Comparison of ENCODE assay signal across 1 cellular context in the genomic region with DNA sequence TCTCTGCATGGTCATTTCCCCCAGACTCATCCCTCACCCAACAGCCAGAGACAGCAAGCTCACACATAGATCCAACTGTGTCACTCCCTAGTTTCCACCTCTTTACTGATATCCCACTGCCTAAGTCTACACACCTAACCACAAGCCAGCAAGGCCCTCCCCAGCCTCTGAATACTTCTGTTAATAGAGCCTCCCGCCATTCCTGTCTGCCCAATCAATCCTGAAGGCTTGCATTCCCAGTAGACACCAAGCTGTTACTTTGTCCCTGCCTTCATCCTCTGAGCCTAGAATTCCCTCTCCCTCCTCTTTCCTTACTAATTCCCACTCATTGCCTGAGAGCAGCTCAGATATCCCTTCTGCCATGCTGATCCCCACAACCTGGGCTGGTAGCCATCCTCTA.
TF ChIP-seq lines count a peak whose summit lies in the region.

No MANE protein-coding gene starts in this region.

TF ChIP-seq in GM23338, 12 proteins besides CTCF, POLR2A, EP300 and RAD21 (continued from another document):
- TF ChIP-seq, protein P1, sequence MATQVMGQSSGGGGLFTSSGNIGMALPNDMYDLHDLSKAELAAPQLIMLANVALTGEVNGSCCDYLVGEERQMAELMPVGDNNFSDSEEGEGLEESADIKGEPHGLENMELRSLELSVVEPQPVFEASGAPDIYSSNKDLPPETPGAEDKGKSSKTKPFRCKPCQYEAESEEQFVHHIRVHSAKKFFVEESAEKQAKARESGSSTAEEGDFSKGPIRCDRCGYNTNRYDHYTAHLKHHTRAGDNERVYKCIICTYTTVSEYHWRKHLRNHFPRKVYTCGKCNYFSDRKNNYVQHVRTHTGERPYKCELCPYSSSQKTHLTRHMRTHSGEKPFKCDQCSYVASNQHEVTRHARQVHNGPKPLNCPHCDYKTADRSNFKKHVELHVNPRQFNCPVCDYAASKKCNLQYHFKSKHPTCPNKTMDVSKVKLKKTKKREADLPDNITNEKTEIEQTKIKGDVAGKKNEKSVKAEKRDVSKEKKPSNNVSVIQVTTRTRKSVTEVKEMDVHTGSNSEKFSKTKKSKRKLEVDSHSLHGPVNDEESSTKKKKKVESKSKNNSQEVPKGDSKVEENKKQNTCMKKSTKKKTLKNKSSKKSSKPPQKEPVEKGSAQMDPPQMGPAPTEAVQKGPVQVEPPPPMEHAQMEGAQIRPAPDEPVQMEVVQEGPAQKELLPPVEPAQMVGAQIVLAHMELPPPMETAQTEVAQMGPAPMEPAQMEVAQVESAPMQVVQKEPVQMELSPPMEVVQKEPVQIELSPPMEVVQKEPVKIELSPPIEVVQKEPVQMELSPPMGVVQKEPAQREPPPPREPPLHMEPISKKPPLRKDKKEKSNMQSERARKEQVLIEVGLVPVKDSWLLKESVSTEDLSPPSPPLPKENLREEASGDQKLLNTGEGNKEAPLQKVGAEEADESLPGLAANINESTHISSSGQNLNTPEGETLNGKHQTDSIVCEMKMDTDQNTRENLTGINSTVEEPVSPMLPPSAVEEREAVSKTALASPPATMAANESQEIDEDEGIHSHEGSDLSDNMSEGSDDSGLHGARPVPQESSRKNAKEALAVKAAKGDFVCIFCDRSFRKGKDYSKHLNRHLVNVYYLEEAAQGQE (IDR thresholded peaks at IDR 0.05; ENCODE audit: unreplicated experiment): no peak
- TF ChIP-seq ETS1 (IDR thresholded peaks at IDR 0.05) (no peak), POLR2AphosphoS5 (IDR thresholded peaks at IDR 0.05; ENCODE audit: low read depth) (no peak), ZNF114 (CRISPR knock-in tag; IDR thresholded peaks at IDR 0.05) (no peak), ZNF331 (CRISPR knock-in tag; IDR thresholded peaks at IDR 0.05; ENCODE audit: low read depth) (no peak), STAT1 (IDR thresholded peaks at IDR 0.05; ENCODE audit: unreplicated experiment) (no peak), CREB1 (CRISPR knock-in tag; IDR thresholded peaks at IDR 0.05; ENCODE audit: low read depth) (no peak), EZH2phosphoT487 (IDR thresholded peaks at IDR 0.05; ENCODE audit: unreplicated experiment) (no peak)
